In the genomic region with DNA sequence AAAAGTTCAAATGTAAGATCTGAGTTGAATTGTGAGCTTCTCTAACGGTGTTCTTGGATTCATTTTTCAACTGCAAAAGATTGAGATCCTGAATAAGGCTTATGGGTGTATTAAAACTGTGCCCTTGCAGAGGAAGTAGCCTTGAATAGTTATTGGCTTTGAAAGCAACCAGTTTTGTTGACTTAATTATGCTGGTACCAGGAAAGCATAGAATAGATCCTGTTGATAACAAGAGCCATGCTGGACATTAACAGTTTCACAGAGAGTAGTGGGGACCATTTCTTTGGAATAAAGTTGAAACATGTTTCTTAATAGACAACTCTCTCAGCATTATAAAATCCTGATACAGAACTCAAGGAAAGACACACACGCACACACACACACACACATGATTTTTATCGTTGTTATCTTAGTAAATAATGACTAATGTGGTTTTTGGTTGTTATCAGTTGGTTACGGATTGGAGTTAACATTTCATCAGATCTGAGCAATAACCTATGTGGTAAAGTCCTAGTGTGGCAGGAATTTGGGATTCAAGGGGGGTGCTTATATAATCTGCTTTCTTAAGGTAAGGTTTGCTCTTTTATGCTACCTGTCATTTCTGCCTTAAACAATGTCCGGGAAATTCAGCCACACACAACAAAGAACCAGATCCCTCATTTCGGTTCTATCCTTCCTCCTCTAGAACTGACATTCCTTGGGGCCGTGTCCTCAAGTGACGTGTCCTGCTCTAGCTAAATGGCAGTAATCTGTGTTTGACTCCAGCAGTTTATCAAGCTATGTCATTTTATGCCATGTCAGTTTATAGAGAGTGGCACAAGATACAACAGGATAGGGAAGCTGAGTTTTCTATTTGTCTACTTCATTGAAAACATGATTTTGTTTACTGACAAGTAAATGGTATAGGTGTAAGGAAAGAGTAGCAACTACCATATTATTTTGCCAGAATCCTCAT, we compare ENCODE assay signal across 14 cellular contexts.
DNase-seq lines count a peak whose midpoint lies in the region; ATAC-seq lines count a peak whose summit lies in the region.
"Had no signal": no experiment of that assay in that cellular context is flagged by ENCODE, and none has a peak within 500 bp of the region (broad histone marks: within the 10 kb centered on the region; RNA-seq: fewer than 3 reads in every experiment).

No MANE protein-coding gene starts in this region.

- ATAC-seq in activated CD8-positive, alpha-beta memory T cell treated with anti-CD3 and anti-CD28 coated beads, Interleukin-2, amount 10 ng/mL, durations not matched to agents 7 days and 5 days: no peak

- no peak for DNase-seq in activated CD8-positive, alpha-beta memory T cell treated with anti-CD3 and anti-CD28 coated beads, Interleukin-2, amount 10 ng/mL, durations not matched to agents 7 days and 5 days
- no peak for DNase-seq in activated CD8-positive, alpha-beta memory T cell treated with anti-CD3 and anti-CD28 coated beads for 24 hours
- DNase-seq in SK-N-DZ (ENCODE audit: low spot score): peak; percentile 29
- peak; percentile 39 for DNase-seq in astrocyte of the hippocampus (ENCODE audit: low read depth, low spot score)
- DNase-seq in SHP77 (lab: John Stamatoyannopoulos, UW): no peak
- DNase-seq in DMS79 (lab: John Stamatoyannopoulos, UW): no peak
- no peak for DNase-seq in SHP77 treated with DMSO at 0.1 percent for 48 hours (lab: John Stamatoyannopoulos, UW)
- DNase-seq: DMS79 treated with DMSO at 0.1 percent for 48 hours, MG63, NCI-H2171 treated with DMSO at 0.1 percent for 48 hours, small intestine had no signal

- peaks cover 4% of the 10 kb centered on the region for H3K4me1 ChIP-seq in stomach smooth muscle (ENCODE audit: control insufficient read depth, insufficient read depth, low read length)
- H3K4me1 ChIP-seq: tibial nerve had no signal

- H3K4me1 Mint-ChIP-seq in activated CD8-positive, alpha-beta memory T cell treated with anti-CD3 and anti-CD28 coated beads, Interleukin-2, amount 10 ng/mL, durations not matched to agents 7 days and 5 days: peaks cover 21% of the 10 kb centered on the region

- H3K9me3 Mint-ChIP-seq in activated CD8-positive, alpha-beta memory T cell treated with anti-CD3 and anti-CD28 coated beads, Interleukin-2, amount 10 ng/mL, durations not matched to agents 7 days and 5 days (ENCODE audit: low read depth): no peaks in the 10 kb centered on the region
- H3K9me3 Mint-ChIP-seq: dendritic cell treated with granulocyte-macrophage colony-stimulating factor and Interleukin-4, amounts not matched to agents 40 ng/mL and 50 ng/mL, for 4 days had no signal

- no peaks in the 10 kb centered on the region for H3K27me3 ChIP-seq in stomach smooth muscle (ENCODE audit: control insufficient read depth in 1 of 2, insufficient read depth in 2 of 2, low read length in 2 of 2)
- H3K27me3 ChIP-seq: tibial nerve had no signal

- peaks cover 21% of the 10 kb centered on the region for H3K36me3 Mint-ChIP-seq in activated CD8-positive, alpha-beta memory T cell treated with anti-CD3 and anti-CD28 coated beads, Interleukin-2, amount 10 ng/mL, durations not matched to agents 7 days and 5 days

- no peak overlapping the region for H3K4me3 ChIP-seq in stomach smooth muscle (ENCODE audit: low read length in 2 of 2)
- H3K4me3 ChIP-seq: MG63, tibial nerve had no signal

- H3K4me3 Mint-ChIP-seq in activated CD8-positive, alpha-beta memory T cell treated with anti-CD3 and anti-CD28 coated beads, Interleukin-2, amount 10 ng/mL, durations not matched to agents 7 days and 5 days: peak overlapping the region; percentile 85
- H3K4me3 Mint-ChIP-seq: dendritic cell treated with granulocyte-macrophage colony-stimulating factor and Interleukin-4, amounts not matched to agents 40 ng/mL and 50 ng/mL, for 4 days had no signal

- peak overlapping the region; percentile 13 for H3K27ac ChIP-seq in stomach smooth muscle (ENCODE audit: low read length)
- H3K27ac ChIP-seq: tibial nerve had no signal

- H3K27me3 Mint-ChIP-seq in activated CD8-positive, alpha-beta memory T cell treated with anti-CD3 and anti-CD28 coated beads, Interleukin-2, amount 10 ng/mL, durations not matched to agents 7 days and 5 days: no peaks in the 10 kb centered on the region
- H3K27me3 Mint-ChIP-seq: dendritic cell treated with granulocyte-macrophage colony-stimulating factor and Interleukin-4, amounts not matched to agents 40 ng/mL and 50 ng/mL, for 4 days had no signal

- no peaks in the 10 kb centered on the region for H3K36me3 ChIP-seq in stomach smooth muscle (ENCODE audit: control insufficient read depth in 2 of 2, insufficient read depth in 2 of 2, low read length in 2 of 2)
- H3K36me3 ChIP-seq: MG63, tibial nerve had no signal

- H3K27ac Mint-ChIP-seq in activated CD8-positive, alpha-beta memory T cell treated with anti-CD3 and anti-CD28 coated beads, Interleukin-2, amount 10 ng/mL, durations not matched to agents 7 days and 5 days: peak overlapping the region; percentile 99
- H3K27ac Mint-ChIP-seq: dendritic cell treated with granulocyte-macrophage colony-stimulating factor and Interleukin-4, amounts not matched to agents 40 ng/mL and 50 ng/mL, for 4 days had no signal

- no peaks in the 10 kb centered on the region for H3K9me3 ChIP-seq in stomach smooth muscle (ENCODE audit: control insufficient read depth in 2 of 2, low read length in 2 of 2)
- H3K9me3 ChIP-seq: MG63, tibial nerve had no signal

- no peak overlapping the region for H3K9ac ChIP-seq in stomach smooth muscle (ENCODE audit: low read length in 2 of 2)

- CTCF ChIA-PET in activated CD8-positive, alpha-beta memory T cell treated with anti-CD3 and anti-CD28 coated beads, Interleukin-2, amount 10 ng/mL, durations not matched to agents 7 days and 5 days (lab: Charles Lee): interaction anchor here (1.4 to 2.5 kb wide), 2 partner anchors 101 to 130 kb away, joined by 7 to 13 read pairs; no protein-coding TSS in a partner anchor

Comparison
In these comparisons a context has a peak if more than half of its experiments do, and no peak if none do; other contexts are left out.
1. DNase-seq: peak in SK-N-DZ (single experiment) and astrocyte of the hippocampus (single experiment); none in activated CD8-positive, alpha-beta memory T cell treated with anti-CD3 and anti-CD28 coated beads, Interleukin-2, amount 10 ng/mL, durations not matched to agents 7 days and 5 days (single experiment), activated CD8-positive, alpha-beta memory T cell treated with anti-CD3 and anti-CD28 coated beads for 24 hours (single experiment), SHP77 (0 of 2), DMS79 (single experiment) and SHP77 treated with DMSO at 0.1 percent for 48 hours (single experiment).